In genomic region chr2:37223131-37223530, GRCh38 we compare ENCODE assay signal across 27 cellular contexts. TPM values are rescaled to one million over a fixed set of nuclear protein-coding genes. Genes with fewer than 3 reads are reported as not detected.
"Had no signal": no experiment of that assay in that cellular context is flagged by ENCODE, and none has a peak within 500 bp of the region (broad histone marks: within the 10 kb centered on the region; RNA-seq: fewer than 3 reads in every experiment).

No MANE protein-coding gene starts in this region.

- H3K9me3 ChIP-seq: breast epithelium, left lung, prostate gland, right atrium auricular region, SK-N-SH, suprapubic skin, transverse colon, vagina had no signal

- H3K27ac ChIP-seq: breast epithelium, coronary artery, left lung, prostate gland, right atrium auricular region, suprapubic skin, transverse colon, vagina had no signal

- H3K4me1 ChIP-seq: prostate gland, right atrium auricular region had no signal

- ATAC-seq: activated CD4-positive, CD25-positive, alpha-beta regulatory T cell treated with anti-CD3 and anti-CD28 coated beads, Interleukin-2, amount 50 U/mL, for 24 hours; left lung; stimulated activated naive CD8-positive, alpha-beta T cell treated with anti-CD3 and anti-CD28 coated beads, Interleukin-15, Interleukin-2, amounts not matched to agents 100 U/mL and 50 U/mL, for 24 hours had no signal

- H3K9ac ChIP-seq: SK-N-SH had no signal

- H3K27me3 ChIP-seq: breast epithelium, left lung, right atrium auricular region, suprapubic skin, transverse colon, vagina had no signal

- H3K4me2 ChIP-seq: SK-N-SH had no signal

- H3K36me3 ChIP-seq: breast epithelium had no signal

- DNase-seq: activated CD4-positive, alpha-beta T cell treated with anti-CD3 and anti-CD28 coated beads, Interleukin-2, amount 50 U/mL, for 48 hours; activated gamma-delta T cell treated with Interleukin-2 at 50 U/mL for 16 hours; hypothalamus; left lung; mammary epithelial cell; SK-N-SH; stimulated activated CD4-positive, alpha-beta T cell treated with anti-CD3 and anti-CD28 coated beads, Interleukin-12 subunit alpha, Interleukin-12 subunit beta, amount 100 ng/mL, for 4 hours; stimulated activated CD4-positive, alpha-beta T cell treated with anti-CD3 and anti-CD28 coated beads, Interleukin-1b, Interleukin-23, amount 100 ng/mL, for 48 hours; stimulated activated CD8-positive, alpha-beta memory T cell treated with anti-CD3 and anti-CD28 coated beads, Interleukin-4, amount 100 ng/mL, for 48 hours; stimulated activated naive CD8-positive, alpha-beta T cell treated with anti-CD3 and anti-CD28 coated beads, Interleukin-15, Interleukin-2, amounts not matched to agents 100 U/mL and 50 U/mL, for 24 hours; T-helper 1 cell; T1000; transverse colon had no signal

- H3K4me3 ChIP-seq: breast epithelium, coronary artery, left lung, prostate gland, right atrium auricular region, suprapubic skin, transverse colon, vagina had no signal

RNA-seq across cellular contexts. Expression of gene CEBPZOS, which starts 26.8 kb away (rescaled TPM):
- total RNA-seq: osteocyte had no signal

RNA-seq across cellular contexts. Expression of gene SULT6B1, which starts 34.7 kb away (rescaled TPM):
- total RNA-seq: astrocyte, breast epithelium, frontal cortex, kidney epithelial cell, left lung, mammary epithelial cell, mononuclear cell, osteocyte, prostate gland, right atrium auricular region, suprapubic skin, transverse colon, vagina had no signal
- polyA plus RNA-seq: adipose tissue, esophagus, mammary epithelial cell, SK-N-SH had no signal
